In genomic region chr10:118457824-118458428, GRCh38 we compare ENCODE assay signal across 16 cellular contexts.
DNase-seq lines count a peak whose midpoint lies in the region; ATAC-seq, FAIRE-seq and TF ChIP-seq lines count a peak whose summit lies in the region.
"Had no signal": no experiment of that assay in that cellular context is flagged by ENCODE, and none has a peak within 500 bp of the region (broad histone marks: within the 10 kb centered on the region; RNA-seq: fewer than 3 reads in every experiment).

No MANE protein-coding gene starts in this region.

- no peak for TF ChIP-seq POLR2A in HepG2 (IDR thresholded peaks at IDR 0.05; ENCODE audit: insufficient read depth in 1 of 2, low read depth in 2 of 2, low read length in 2 of 2)
- TF ChIP-seq POLR2A in right lobe of liver (IDR thresholded peaks at IDR 0.05) = no peak
- TF ChIP-seq POLR2A in K562 (conservative IDR thresholded peaks at IDR 0.05) = no peak

- BruUV-seq in HepG2 (replicated peaks; lab: Mats Ljungman, UMichigan) (no TSS peak), K562 (replicated peaks; lab: Mats Ljungman, UMichigan) (no TSS peak)

- H3K4me1 ChIP-seq in HepG2 (ENCODE audit: insufficient read depth, low read length) (no peaks in the 10 kb centered on the region), right lobe of liver (peaks cover 0 to 6% (median 3%) of the 10 kb centered on the region in 4 donors), K562 (replicated peaks in 1 of 2; ENCODE audit: control insufficient read depth in 2 of 2, insufficient read depth in 2 of 2, low read length in 2 of 2) (peaks cover 0 to 2% of the 10 kb centered on the region in 2 experiments; a peak in 1 of 5 replicates), mucosa of descending colon (ENCODE audit: low read depth) (peaks cover 6% of the 10 kb centered on the region)

- H3K9me3 ChIP-seq in HepG2 (ENCODE audit: low read length) (no peaks in the 10 kb centered on the region), right lobe of liver (no peaks in the 10 kb centered on the region), K562 (replicated peaks; ENCODE audit: control insufficient read depth, insufficient read depth, low read depth, low read length) (no peaks in the 10 kb centered on the region), mucosa of descending colon (no peaks in the 10 kb centered on the region)
- H3K9me3 ChIP-seq: BLaER1 had no signal

- CTCF ChIA-PET in HepG2 (lab: Yijun Ruan, JAX; ENCODE audit: low intra/inter-chr PET ratio, low total read pairs) = no interaction called here
- CTCF ChIA-PET in K562 (lab: Yijun Ruan, JAX; ENCODE audit: low intra/inter-chr PET ratio) = no interaction called here

- in situ Hi-C loops in HepG2 (cut with HindIII; ENCODE audit: extremely low pct_ligation_motif_present, low pct_unique_long_range_greater_than_20kb) (no loop called here), K562 (cut with MboI) (no loop called here)

- POLR2A ChIA-PET in HepG2 (lab: Yijun Ruan, JAX) = no interaction called here
- POLR2A ChIA-PET in K562 (lab: Yijun Ruan, JAX) = no interaction called here

- H3K27ac ChIP-seq in HepG2 (ENCODE audit: extremely low read length, insufficient read depth, low read length) (no peak overlapping the region), right lobe of liver (no peak overlapping the region), K562 (ENCODE audit: extremely low read depth, low read depth, low read length) (no peak overlapping the region)
- H3K27ac ChIP-seq: BLaER1 had no signal

- H3K79me2 ChIP-seq in HepG2 (ENCODE audit: insufficient read depth, low read length) = no peaks in the 10 kb centered on the region
- H3K79me2 ChIP-seq in K562 (ENCODE audit: control insufficient read depth, insufficient read depth, low read length) = no peaks in the 10 kb centered on the region

- H4K20me1 ChIP-seq in HepG2 (ENCODE audit: insufficient read depth, low read length) (no peaks in the 10 kb centered on the region), K562 (replicated peaks; ENCODE audit: control insufficient read depth, insufficient read depth, low read length) (no peaks in the 10 kb centered on the region)
- H4K20me1 ChIP-seq: BLaER1 had no signal

- TF ChIP-seq RAD21 in HepG2 (CRISPR knock-in tag; IDR thresholded peaks at IDR 0.05) (no peak), K562 (CRISPR knock-in tag; conservative IDR thresholded peaks at IDR 0.05 in 1 of 2, IDR thresholded peaks at IDR 0.05 in 1 of 2) (no peak)

- H3K36me3 ChIP-seq in HepG2 (replicated peaks in 1 of 2; ENCODE audit: control insufficient read depth in 1 of 2, insufficient read depth in 2 of 2, low read length in 2 of 2) = no peaks in the 10 kb centered on the region
- no peaks in the 10 kb centered on the region for H3K36me3 ChIP-seq in right lobe of liver
- no peaks in the 10 kb centered on the region for H3K36me3 ChIP-seq in K562 (ENCODE audit: control insufficient read depth, insufficient read depth, low read length)
- H3K36me3 ChIP-seq in mucosa of descending colon (ENCODE audit: low read depth) = no peaks in the 10 kb centered on the region
- H3K36me3 ChIP-seq: BLaER1 had no signal

- H3K4me3 ChIP-seq in HepG2 (replicated peaks in 1 of 3; ENCODE audit: insufficient read depth in 1 of 3, low read depth in 2 of 3, low read length in 3 of 3) = no peak overlapping the region
- no peak overlapping the region for H3K4me3 ChIP-seq in right lobe of liver
- no peak overlapping the region for H3K4me3 ChIP-seq in K562
- no peak overlapping the region for H3K4me3 ChIP-seq in mucosa of descending colon
- H3K4me3 ChIP-seq: BLaER1 had no signal

- H3K9me1 ChIP-seq in K562 (ENCODE audit: control insufficient read depth, insufficient read depth, low read length) = no peaks in the 10 kb centered on the region

- no peak overlapping the region for H2AFZ ChIP-seq in HepG2 (ENCODE audit: low read length)
- no peak overlapping the region for H2AFZ ChIP-seq in K562 (ENCODE audit: low read depth, low read length)

- FAIRE-seq in HepG2 (lab: Jason Lieb, UNC) (no peak), K562 (lab: Jason Lieb, UNC) (no peak), GM19239 (lab: Jason Lieb, UNC) (no peak)
- FAIRE-seq: G401.6, GM12891, HTR-8/SVneo had no signal

- intact Hi-C loops in HepG2 (cut with micrococcal nuclease; ENCODE audit: unreplicated experiment) (no loop called here), right lobe of liver (cut with DNase I) (no loop called here), K562 (cut with micrococcal nuclease) (no loop called here), mucosa of descending colon (cut with DNase I, micrococcal nuclease) (loop anchor here in 1 of 2 donors (2.0 kb wide), 1 partner anchor 33 kb away; no protein-coding TSS in a partner anchor)

- H3K27me3 ChIP-seq in HepG2 (ENCODE audit: control insufficient read depth in 1 of 2, insufficient read depth in 2 of 2, low read length in 2 of 2) = 0 out of 5 replicates have a peak, but pooled peaks cover 0 to 6% of the 10 kb centered on the region in 2 experiments
- no peaks in the 10 kb centered on the region for H3K27me3 ChIP-seq in right lobe of liver
- no peaks in the 10 kb centered on the region for H3K27me3 ChIP-seq in K562 (ENCODE audit: control insufficient read depth in 2 of 2, insufficient read depth in 2 of 2, low read length in 2 of 2)
- H3K27me3 ChIP-seq: BLaER1 had no signal

- H3K4me2 ChIP-seq in HepG2 (ENCODE audit: low read depth, low read length) (no peak overlapping the region), K562 (ENCODE audit: insufficient read depth, low read length) (no peak overlapping the region)
- H3K4me2 ChIP-seq: BLaER1 had no signal

- H3K9ac ChIP-seq in HepG2 (ENCODE audit: insufficient read depth, low read depth, low read length) (no peak overlapping the region), K562 (ENCODE audit: insufficient read depth in 1 of 2, low read depth in 2 of 2, low read length in 2 of 2) (no peak overlapping the region)
- H3K9ac ChIP-seq: BLaER1 had no signal

- no peak for TF ChIP-seq CTCF in HepG2 (CRISPR knock-in tag; IDR thresholded peaks at IDR 0.05)
- no peak for TF ChIP-seq CTCF in right lobe of liver (IDR thresholded peaks at IDR 0.05)
- TF ChIP-seq CTCF in K562 (IDR thresholded peaks at IDR 0.05 in 2 of 3, conservative IDR thresholded peaks at IDR 0.05 in 1 of 3; ENCODE audit: insufficient read depth in 2 of 3, low read depth in 1 of 3, low read length in 3 of 3) = no peak
- TF ChIP-seq CTCF in mucosa of descending colon (IDR thresholded peaks at IDR 0.05) = no peak

- DNase-seq in HepG2 (ENCODE audit: low spot score) (peak; percentile 12), right lobe of liver (no peak), K562 (ENCODE audit: extremely low read depth in 1 of 4, low spot score in 3 of 4) (no peak), mucosa of descending colon (no peak), NCI-H526 (lab: John Stamatoyannopoulos, UW) (no peak), GM19239 (ENCODE audit: insufficient read length, low spot score) (no peak)
- no peak for DNase-seq in NK-92 treated with Interleukin-12 subunit alpha and Interleukin-12 subunit beta, amount 100 ng/mL, for 24 hours (lab: John Stamatoyannopoulos, UW)
- DNase-seq: 8988T; Calu3; CD8-positive, alpha-beta T cell; GOT3; H9 had no signal

- no peak for TF ChIP-seq EP300 in HepG2 (IDR thresholded peaks at IDR 0.05; ENCODE audit: low read depth in 2 of 2, low read length in 2 of 2)
- TF ChIP-seq EP300 in HepG2 (CRISPR knock-in tag; IDR thresholded peaks at IDR 0.05; ENCODE audit: borderline replicate concordance) = no peak
- no peak for TF ChIP-seq EP300 in K562 (IDR thresholded peaks at IDR 0.05; ENCODE audit: low read length)

- no peak for ATAC-seq in HepG2
- no peak for ATAC-seq in right lobe of liver
- ATAC-seq in K562 = no peak
- peak; percentile 77 for ATAC-seq in mucosa of descending colon
- ATAC-seq: CD8-positive, alpha-beta T cell had no signal

TF ChIP-seq in K562, 482 proteins besides CTCF, POLR2A, EP300 and RAD21:
- TF ChIP-seq RBM25 (IDR thresholded peaks at IDR 0.05; ENCODE audit: low read depth, low read length, severe bottlenecking) = peak; percentile 82
- no peak for TF ChIP-seq E2F6 (IDR thresholded peaks at IDR 0.05; ENCODE audit: borderline replicate concordance in 1 of 2, extremely low read depth in 1 of 2, insufficient read depth in 1 of 2, insufficient read length in 1 of 2, low read depth in 1 of 2, low read length in 1 of 2, poor library complexity in 1 of 2, severe bottlenecking in 1 of 2)
